In the genomic region with DNA sequence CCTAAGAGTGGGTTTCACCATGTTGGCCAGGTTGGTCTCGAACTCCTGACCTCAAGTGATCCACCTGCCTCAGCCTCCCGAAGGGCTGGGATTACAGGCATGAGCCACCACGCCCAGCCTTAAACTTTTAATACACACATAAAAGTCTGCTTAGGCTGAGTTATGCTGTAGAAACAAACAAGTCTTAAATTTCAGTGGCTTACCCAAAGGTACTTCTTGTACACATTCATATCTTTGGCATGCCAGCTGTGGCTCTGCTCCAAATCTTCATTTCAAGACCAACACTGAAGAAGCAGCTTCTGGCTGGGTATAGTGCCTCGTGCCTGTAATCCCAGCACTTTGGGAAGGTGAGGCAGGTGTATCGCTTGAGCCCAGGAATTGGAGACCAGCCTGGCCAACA, we compare ENCODE assay signal across 29 cellular contexts.
A peak's percentile ranks its signal among the peaks of the same experiment; 100 is the strongest.
DNase-seq lines count a peak whose midpoint lies in the region; ATAC-seq, FAIRE-seq and TF ChIP-seq lines count a peak whose summit lies in the region.
"Had no signal": no experiment of that assay in that cellular context is flagged by ENCODE, and none has a peak within 500 bp of the region (broad histone marks: within the 10 kb centered on the region; RNA-seq: fewer than 3 reads in every experiment).

No MANE protein-coding gene starts in this region.

- H4K5ac ChIP-seq in IMR-90 (ENCODE audit: low read depth, low read length) = no peak overlapping the region

- H3K4me3 ChIP-seq in AG10803 (ENCODE audit: low read length) (no peak overlapping the region), IMR-90 (ENCODE audit: insufficient read depth, low read depth, low read length) (no peak overlapping the region), K562 (no peak overlapping the region), foreskin fibroblast (ENCODE audit: low read depth in 1 of 2, low read length in 2 of 2) (no peak overlapping the region), left lung (no peak overlapping the region)
- H3K4me3 ChIP-seq: cardiac muscle cell, hepatocyte, SJSA1, vagina had no signal

- no peak overlapping the region for H2BK120ac ChIP-seq in IMR-90 (ENCODE audit: low read depth, low read length)

- no peak overlapping the region for H2BK5ac ChIP-seq in IMR-90 (ENCODE audit: low read depth, low read length, poor library complexity, severe bottlenecking)

- no CpG with 5 or more reads among the region's 5 CpGs for WGBS in IMR-90 (ENCODE audit: extremely low coverage in 2 of 2, insufficient read length in 1 of 2), 2 experiments
- WGBS in K562 (ENCODE audit: insufficient coverage, low coverage, missing lambda C conversion rate) = 40% methylated on average over 5 of the region's 5 CpGs

- peak; percentile 65; the same call in 1 of the 2 replicates for ATAC-seq in IMR-90 (ENCODE audit: low read depth)
- ATAC-seq in K562 = no peak
- no peak for ATAC-seq in left lung
- no peak for ATAC-seq in HG03342 (IDR thresholded peaks at IDR 0.05; ENCODE audit: unreplicated experiment)
- no peak for ATAC-seq in natural killer cell
- ATAC-seq: activated CD8-positive, alpha-beta T cell treated with anti-CD3 and anti-CD28 coated beads for 36 hours; activated naive CD8-positive, alpha-beta T cell treated with anti-CD3 and anti-CD28 coated beads, Interleukin-2, amount 50 U/mL, for 24 hours; foreskin keratinocyte; left lobe of liver; natural killer cell treated with Interleukin-12 subunit alpha and Interleukin-12 subunit beta and Interleukin-15 and Interleukin-18, amount 100 ng/mL, for 72 hours; right cardiac atrium; T-cell had no signal

- H3K4me2 ChIP-seq in IMR-90 (ENCODE audit: low read depth, low read length) (no peak overlapping the region), K562 (ENCODE audit: insufficient read depth, low read length) (no peak overlapping the region)
- H3K4me2 ChIP-seq: hepatocyte had no signal

- H3K27me3 ChIP-seq in IMR-90 (ENCODE audit: control insufficient read depth, insufficient read depth, low read length) (no peaks in the 10 kb centered on the region), K562 (ENCODE audit: control insufficient read depth in 2 of 2, insufficient read depth in 2 of 2, low read length in 2 of 2) (no peaks in the 10 kb centered on the region), left lung (no peaks in the 10 kb centered on the region)
- H3K27me3 ChIP-seq: cardiac muscle cell, foreskin keratinocyte, hepatocyte, SJSA1, vagina had no signal

- dilution Hi-C loops in IMR-90 (cut with HindIII; ENCODE audit: low sequenced_read_pairs, unreplicated experiment) = no loop called here

- H4K91ac ChIP-seq in IMR-90 (ENCODE audit: insufficient read depth, low read depth, low read length) = no peak overlapping the region

- H3K14ac ChIP-seq in IMR-90 (replicated peaks; ENCODE audit: low read depth, low read length) = no peak overlapping the region

- TF ChIP-seq RAD21 in IMR-90 (IDR thresholded peaks at IDR 0.05; ENCODE audit: low read length) (no peak), K562 (CRISPR knock-in tag; conservative IDR thresholded peaks at IDR 0.05 in 1 of 2, IDR thresholded peaks at IDR 0.05 in 1 of 2) (no peak)

- H3K27me3 Mint-ChIP-seq in natural killer cell (ENCODE audit: low read depth in 2 of 2) (no peaks in the 10 kb centered on the region), glutamatergic neuron (ENCODE audit: unreplicated experiment) (no peaks in the 10 kb centered on the region)
- H3K27me3 Mint-ChIP-seq: activated CD8-positive, alpha-beta T cell treated with anti-CD3 and anti-CD28 coated beads for 36 hours; activated naive CD8-positive, alpha-beta T cell treated with anti-CD3 and anti-CD28 coated beads, Interleukin-2, amount 50 U/mL, for 24 hours; natural killer cell treated with Interleukin-12 subunit alpha and Interleukin-12 subunit beta and Interleukin-15 and Interleukin-18, amount 100 ng/mL, for 72 hours; stimulated activated naive CD8-positive, alpha-beta T cell treated with anti-CD3 and anti-CD28 coated beads, Interleukin-15, Interleukin-2, amounts not matched to agents 100 ng/mL and 50 ng/mL, for 24 hours; T-cell had no signal

- H3K4me1 ChIP-seq in IMR-90 (ENCODE audit: control insufficient read depth, insufficient read depth, low read length) (peaks cover 2% of the 10 kb centered on the region; the same call in 1 of the 2 replicates), K562 (replicated peaks in 1 of 2; ENCODE audit: control insufficient read depth in 2 of 2, insufficient read depth in 2 of 2, low read length in 2 of 2) (no peaks in the 10 kb centered on the region), left lung (no peaks in the 10 kb centered on the region)
- H3K4me1 ChIP-seq: foreskin keratinocyte, vagina had no signal

- no peak for TF ChIP-seq POLR2A in IMR-90 (IDR thresholded peaks at IDR 0.05; ENCODE audit: low read depth, low read length)
- TF ChIP-seq POLR2A in K562 (conservative IDR thresholded peaks at IDR 0.05) = no peak

- no peak overlapping the region for H3K18ac ChIP-seq in IMR-90 (ENCODE audit: low read depth, low read length)

- no peaks in the 10 kb centered on the region for H3K36me3 ChIP-seq in IMR-90 (ENCODE audit: control insufficient read depth, insufficient read depth, low read length)
- no peaks in the 10 kb centered on the region for H3K36me3 ChIP-seq in K562 (ENCODE audit: control insufficient read depth, insufficient read depth, low read length)
- H3K36me3 ChIP-seq in left lung = peaks cover 0 to under 1% of the 10 kb centered on the region in 2 donors
- H3K36me3 ChIP-seq: cardiac muscle cell, SJSA1, vagina had no signal

- no peak for FAIRE-seq in K562 (lab: Jason Lieb, UNC)
- FAIRE-seq: endothelial cell of umbilical vein, RCC 7860 had no signal

- H3K79me1 ChIP-seq in IMR-90 (ENCODE audit: low read depth in 1 of 2, low read length in 2 of 2) = no peaks in the 10 kb centered on the region

- H2BK20ac ChIP-seq in IMR-90 (ENCODE audit: low read depth, low read length) = no peak overlapping the region

- H2AK9ac ChIP-seq in IMR-90 (replicated peaks; ENCODE audit: low read depth, low read length, poor library complexity) = no peak overlapping the region

- TF ChIP-seq EP300 in K562 (IDR thresholded peaks at IDR 0.05; ENCODE audit: low read length) = no peak

- no peaks in the 10 kb centered on the region for H3K9me1 ChIP-seq in IMR-90 (ENCODE audit: insufficient read depth, low read length)
- peaks cover 3% of the 10 kb centered on the region for H3K9me1 ChIP-seq in K562 (ENCODE audit: control insufficient read depth, insufficient read depth, low read length)

- in situ Hi-C loops in IMR-90 (cut with MboI; ENCODE audit: low sequenced_read_pairs) (no loop called here), K562 (cut with MboI) (no loop called here)

- H2AFZ ChIP-seq in IMR-90 (replicated peaks; ENCODE audit: low read length, poor library complexity) = no peak overlapping the region
- peak overlapping the region; percentile 33; the same call in 1 of the 2 replicates for H2AFZ ChIP-seq in K562 (ENCODE audit: low read depth, low read length)
- H2AFZ ChIP-seq: hepatocyte had no signal

- no peak overlapping the region for H3K9ac ChIP-seq in IMR-90 (ENCODE audit: low read depth, low read length)
- no peak overlapping the region for H3K9ac ChIP-seq in K562 (ENCODE audit: insufficient read depth in 1 of 2, low read depth in 2 of 2, low read length in 2 of 2)

- no peak overlapping the region for H3K27ac Mint-ChIP-seq in natural killer cell
- H3K27ac Mint-ChIP-seq in glutamatergic neuron (ENCODE audit: unreplicated experiment) = no peak overlapping the region
- H3K27ac Mint-ChIP-seq: activated CD8-positive, alpha-beta T cell treated with anti-CD3 and anti-CD28 coated beads for 36 hours; activated naive CD8-positive, alpha-beta T cell treated with anti-CD3 and anti-CD28 coated beads, Interleukin-2, amount 50 U/mL, for 24 hours; mesothelial cell of epicardium; natural killer cell treated with Interleukin-12 subunit alpha and Interleukin-12 subunit beta and Interleukin-15 and Interleukin-18, amount 100 ng/mL, for 72 hours; stimulated activated naive CD8-positive, alpha-beta T cell treated with anti-CD3 and anti-CD28 coated beads, Interleukin-15, Interleukin-2, amounts not matched to agents 100 ng/mL and 50 ng/mL, for 24 hours; T-cell had no signal

- H3K23ac ChIP-seq in IMR-90 (ENCODE audit: low read depth, low read length) = no peak overlapping the region

- no peaks in the 10 kb centered on the region for H3K79me2 ChIP-seq in K562 (ENCODE audit: control insufficient read depth, insufficient read depth, low read length)
- H3K79me2 ChIP-seq: hepatocyte had no signal

- POLR2A ChIA-PET in IMR-90 (lab: Charles Lee; ENCODE audit: unreplicated experiment) (no interaction called here), K562 (lab: Yijun Ruan, JAX) (no interaction called here)

- H3K27ac ChIP-seq in IMR-90 (ENCODE audit: insufficient read depth, low read length) = no peak overlapping the region
- no peak overlapping the region for H3K27ac ChIP-seq in K562 (ENCODE audit: extremely low read depth, low read depth, low read length)
- no peak overlapping the region for H3K27ac ChIP-seq in left lung
- H3K27ac ChIP-seq: C4-2B, cardiac muscle cell, foreskin keratinocyte, hepatocyte, SJSA1, vagina had no signal

- H3K9me3 Mint-ChIP-seq in natural killer cell (no peaks in the 10 kb centered on the region), glutamatergic neuron (ENCODE audit: unreplicated experiment) (no peaks in the 10 kb centered on the region)
- H3K9me3 Mint-ChIP-seq: activated CD8-positive, alpha-beta T cell treated with anti-CD3 and anti-CD28 coated beads for 36 hours; activated naive CD8-positive, alpha-beta T cell treated with anti-CD3 and anti-CD28 coated beads, Interleukin-2, amount 50 U/mL, for 24 hours; mesothelial cell of epicardium; natural killer cell treated with Interleukin-12 subunit alpha and Interleukin-12 subunit beta and Interleukin-15 and Interleukin-18, amount 100 ng/mL, for 72 hours; stimulated activated naive CD8-positive, alpha-beta T cell treated with anti-CD3 and anti-CD28 coated beads, Interleukin-15, Interleukin-2, amounts not matched to agents 100 ng/mL and 50 ng/mL, for 24 hours; T-cell had no signal

- H3K9me3 ChIP-seq in IMR-90 (ENCODE audit: control insufficient read depth, insufficient read depth, low read length) (no peaks in the 10 kb centered on the region), K562 (replicated peaks; ENCODE audit: control insufficient read depth, insufficient read depth, low read depth, low read length) (no peaks in the 10 kb centered on the region), left lung (no peaks in the 10 kb centered on the region)
- H3K9me3 ChIP-seq: vagina had no signal

- H3K36me3 Mint-ChIP-seq in natural killer cell (no peaks in the 10 kb centered on the region), glutamatergic neuron (ENCODE audit: unreplicated experiment) (no peaks in the 10 kb centered on the region)
- H3K36me3 Mint-ChIP-seq: mesothelial cell of epicardium; natural killer cell treated with Interleukin-12 subunit alpha and Interleukin-12 subunit beta and Interleukin-15 and Interleukin-18, amount 100 ng/mL, for 72 hours had no signal

- TF ChIP-seq CTCF in AG10803 (conservative IDR thresholded peaks at IDR 0.05; ENCODE audit: low read length) (no peak), IMR-90 (conservative IDR thresholded peaks at IDR 0.05; ENCODE audit: low read depth, low read length) (no peak), K562 (IDR thresholded peaks at IDR 0.05 in 2 of 3, conservative IDR thresholded peaks at IDR 0.05 in 1 of 3; ENCODE audit: insufficient read depth in 2 of 3, low read depth in 1 of 3, low read length in 3 of 3) (no peak), foreskin fibroblast (IDR thresholded peaks at IDR 0.05; ENCODE audit: low read depth, low read length) (no peak), left lung (IDR thresholded peaks at IDR 0.05) (no peak), natural killer cell (IDR thresholded peaks at IDR 0.05) (no peak), glutamatergic neuron (IDR thresholded peaks at IDR 0.05; ENCODE audit: partially characterized antibody, unreplicated experiment) (no peak)

- H4K8ac ChIP-seq in IMR-90 (ENCODE audit: low read depth in 2 of 2, low read length in 2 of 2) = no peak overlapping the region

- intact Hi-C loops in IMR-90 (cut with micrococcal nuclease) = no loop called here
- intact Hi-C loops in K562 (cut with micrococcal nuclease) = no loop called here
- intact Hi-C loops in left lung (cut with DNase I) = no loop called here
- intact Hi-C loops in natural killer cell (cut with micrococcal nuclease) = no loop called here

- H2AK5ac ChIP-seq in IMR-90 (ENCODE audit: low read depth, low read length) = no peak overlapping the region

- no peak overlapping the region for H3K4me3 Mint-ChIP-seq in natural killer cell
- H3K4me3 Mint-ChIP-seq in glutamatergic neuron (ENCODE audit: unreplicated experiment) = no peak overlapping the region
- H3K4me3 Mint-ChIP-seq: activated CD8-positive, alpha-beta T cell treated with anti-CD3 and anti-CD28 coated beads for 36 hours; activated naive CD8-positive, alpha-beta T cell treated with anti-CD3 and anti-CD28 coated beads, Interleukin-2, amount 50 U/mL, for 24 hours; mesothelial cell of epicardium; natural killer cell treated with Interleukin-12 subunit alpha and Interleukin-12 subunit beta and Interleukin-15 and Interleukin-18, amount 100 ng/mL, for 72 hours; stimulated activated naive CD8-positive, alpha-beta T cell treated with anti-CD3 and anti-CD28 coated beads, Interleukin-15, Interleukin-2, amounts not matched to agents 100 ng/mL and 50 ng/mL, for 24 hours; T-cell had no signal

- H2BK15ac ChIP-seq in IMR-90 (ENCODE audit: low read depth, low read length) = no peak overlapping the region

- H4K20me1 ChIP-seq in IMR-90 (ENCODE audit: insufficient read depth, low read length) = no peaks in the 10 kb centered on the region
- no peaks in the 10 kb centered on the region for H4K20me1 ChIP-seq in K562 (replicated peaks; ENCODE audit: control insufficient read depth, insufficient read depth, low read length)

- CTCF ChIA-PET in IMR-90 (lab: Yijun Ruan, JAX) (no interaction called here), K562 (lab: Yijun Ruan, JAX; ENCODE audit: low intra/inter-chr PET ratio) (no interaction called here)

- no peaks in the 10 kb centered on the region for H3K4me1 Mint-ChIP-seq in natural killer cell
- no peaks in the 10 kb centered on the region for H3K4me1 Mint-ChIP-seq in glutamatergic neuron (ENCODE audit: low read depth, unreplicated experiment)
- H3K4me1 Mint-ChIP-seq: activated naive CD8-positive, alpha-beta T cell treated with anti-CD3 and anti-CD28 coated beads, Interleukin-2, amount 50 U/mL, for 24 hours; mesothelial cell of epicardium; T-cell had no signal

- BruUV-seq in IMR-90 (replicated peaks; lab: Mats Ljungman, UMichigan) (no TSS peak), K562 (replicated peaks; lab: Mats Ljungman, UMichigan) (no TSS peak)

- DNase-seq in AG10803 (ENCODE audit: low read depth) (peak; percentile 58), IMR-90 (peak; percentile 65), K562 (ENCODE audit: extremely low read depth in 1 of 4, low spot score in 3 of 4) (no peak), foreskin fibroblast (peak; percentile 35 to 66), left lung (no peak), natural killer cell (no peak), glutamatergic neuron (no peak)
- DNase-seq: activated CD8-positive, alpha-beta T cell treated with anti-CD3 and anti-CD28 coated beads for 36 hours; activated gamma-delta T cell; activated naive CD8-positive, alpha-beta T cell treated with anti-CD3 and anti-CD28 coated beads, Interleukin-2, amount 50 U/mL, for 24 hours; KG1; NCI-H1694; NCI-H526; right cardiac atrium; stimulated activated CD4-positive, alpha-beta T cell treated with anti-CD3 and anti-CD28 coated beads, Interleukin-4, amount 100 ng/mL, for 4 hours; T-cell had no signal

- no peak overlapping the region for H3K4ac ChIP-seq in IMR-90 (ENCODE audit: low read depth, low read length)

- no peak overlapping the region for H3K56ac ChIP-seq in IMR-90 (ENCODE audit: extremely low read depth, insufficient read depth, low read length)

Comparison
In these comparisons a context has a peak if more than half of its experiments do, and no peak if none do; other contexts are left out.
1. DNase-seq: peak in AG10803 (single experiment), IMR-90 (single experiment) and foreskin fibroblast (2 of 2); none in K562 (0 of 4), left lung (0 of 2), natural killer cell (single experiment) and glutamatergic neuron (single experiment).